In the genomic region with DNA sequence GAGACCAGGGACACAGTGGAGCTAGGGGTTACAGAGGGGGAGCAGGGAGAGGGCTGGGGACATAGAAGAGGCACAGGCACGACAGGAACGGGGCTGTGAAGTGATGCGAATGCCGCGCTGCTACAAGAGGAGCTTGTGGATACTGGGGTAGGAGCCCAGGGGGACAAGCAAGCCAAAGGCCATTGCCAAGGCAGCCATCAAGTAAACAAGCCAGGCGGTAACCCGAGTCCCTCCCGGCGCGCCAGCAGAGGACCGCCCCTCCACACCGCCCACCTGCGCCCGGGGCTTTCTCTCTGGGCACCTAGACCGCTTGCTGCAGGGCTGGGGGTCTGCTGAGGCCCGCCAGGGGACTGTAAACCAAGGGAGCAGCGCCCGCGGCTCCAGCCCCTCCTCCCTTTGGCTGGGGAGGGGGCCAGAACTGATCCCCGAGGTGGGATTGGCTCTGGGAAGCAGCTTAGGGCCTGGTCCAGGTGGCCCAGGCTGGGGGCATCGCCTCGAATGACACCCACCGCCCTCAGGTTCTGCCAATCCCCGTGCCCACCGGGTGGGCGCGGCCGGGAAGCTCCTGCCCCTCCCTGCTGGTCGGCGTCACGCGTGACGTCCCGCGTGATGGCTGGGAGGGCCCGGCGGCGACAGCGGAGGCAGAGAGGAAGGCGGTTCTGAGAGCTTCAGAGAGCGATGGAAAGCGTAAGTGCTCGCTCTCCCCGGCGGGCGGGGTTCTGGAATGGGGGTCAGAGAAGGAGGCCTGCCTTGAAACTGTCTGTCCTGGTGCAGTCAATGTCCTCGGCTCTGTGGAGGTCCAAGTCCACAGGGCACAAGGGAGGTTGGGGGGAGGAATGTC, we compare ENCODE assay signal across 8 cellular contexts. TPM values are rescaled to one million over a fixed set of nuclear protein-coding genes. Genes with fewer than 3 reads are reported as not detected.
A peak's percentile ranks its signal among the peaks of the same experiment; 100 is the strongest.
DNase-seq lines count a peak whose midpoint lies in the region; ATAC-seq, FAIRE-seq and TF ChIP-seq lines count a peak whose summit lies in the region.

No MANE protein-coding gene starts in this region.

- ATAC-seq in A549, result peak; percentile 52 to 55
- peak; percentile 41 for ATAC-seq in GM19463 (IDR thresholded peaks at IDR 0.05; ENCODE audit: unreplicated experiment)
- no peak for ATAC-seq in HG03097 (IDR thresholded peaks at IDR 0.05; ENCODE audit: low FRiP score, unreplicated experiment)

- TF ChIP-seq CTCF in A549 (IDR thresholded peaks at IDR 0.05) (no peak), liver (IDR thresholded peaks at IDR 0.05; ENCODE audit: low read depth, low read length, missing input control) (no peak)

- DNase-seq in A549 (ENCODE audit: low read depth in 1 of 2, low spot score in 1 of 2) (peak; percentile 54 to 65), NCI-H2171 treated with DMSO at 0.1 percent for 48 hours (lab: John Stamatoyannopoulos, UW) (peak; percentile 68)
- peak; percentile 73 to 77 for DNase-seq in activated CD4-positive, alpha-beta T cell treated with anti-CD3 and anti-CD28 coated beads, Interleukin-2, amount 50 U/mL, for 48 hours
- DNase-seq in stimulated activated CD4-positive, alpha-beta T cell treated with anti-CD3 and anti-CD28 coated beads, Interleukin-2, amount 100 ng/mL, for 24 hours, result peak; percentile 74 to 78

- TF ChIP-seq RAD21 in A549 (conservative IDR thresholded peaks at IDR 0.05 in 1 of 2, IDR thresholded peaks at IDR 0.05 in 1 of 2) (no peak), liver (IDR thresholded peaks at IDR 0.05) (no peak)

- TF ChIP-seq POLR2A in A549 (IDR thresholded peaks at IDR 0.05; ENCODE audit: low read length), result peak; percentile 29; the same call in 1 of the 2 replicates

- peaks cover 6% of the 10 kb centered on the region for H3K27me3 Mint-ChIP-seq in dendritic cell treated with granulocyte-macrophage colony-stimulating factor and Interleukin-4, amounts not matched to agents 40 ng/mL and 50 ng/mL, for 4 days

- peak overlapping the region; percentile 98 for H3K27ac Mint-ChIP-seq in dendritic cell treated with granulocyte-macrophage colony-stimulating factor and Interleukin-4, amounts not matched to agents 40 ng/mL and 50 ng/mL, for 4 days

- H3K9ac ChIP-seq in liver (ENCODE audit: low read depth in 1 of 2, low read length in 2 of 2), result peak overlapping the region; percentile 55 to 60

- intact Hi-C loops in dendritic cell treated with granulocyte-macrophage colony-stimulating factor and Interleukin-4, amounts not matched to agents 40 ng/mL and 50 ng/mL, for 4 days (cut with micrococcal nuclease), result loop anchor here (1.0 to 5.0 kb wide), 3 partner anchors 10 to 40 kb away; partner anchors contain the start of gene LZTS2

- H3K27ac ChIP-seq in A549 (peak overlapping the region; percentile 75 to 92), liver (ENCODE audit: low read depth in 1 of 2, low read length in 2 of 2) (peak overlapping the region; percentile 73 to 87)

- peak overlapping the region; percentile 77 for H3K4me3 ChIP-seq in A549
- H3K4me3 ChIP-seq in liver (ENCODE audit: low read depth in 1 of 3, low read length in 3 of 3), result peak overlapping the region; percentile 60 to 83 (median 67)

- 0% methylated on average over 7 of the region's 47 CpGs for WGBS in A549 (ENCODE audit: missing lambda C conversion rate)
- 5% methylated on average over 47 of the region's 47 CpGs for WGBS in liver

- peak overlapping the region; percentile 96 for H3K4me2 ChIP-seq in A549

- H3K4me3 Mint-ChIP-seq in dendritic cell treated with granulocyte-macrophage colony-stimulating factor and Interleukin-4, amounts not matched to agents 40 ng/mL and 50 ng/mL, for 4 days, result peak overlapping the region; percentile 93

- no peak for TF ChIP-seq EP300 in A549 (IDR thresholded peaks at IDR 0.05)

- H3K4me1 ChIP-seq in A549 (peaks cover 27% of the 10 kb centered on the region), liver (ENCODE audit: control insufficient read depth in 4 of 4, insufficient read depth in 4 of 4, low read length in 3 of 4) (peaks cover 4 to 24% (median 18%) of the 10 kb centered on the region in 4 donors)

- peaks cover 61% of the 10 kb centered on the region for H3K4me1 Mint-ChIP-seq in dendritic cell treated with granulocyte-macrophage colony-stimulating factor and Interleukin-4, amounts not matched to agents 40 ng/mL and 50 ng/mL, for 4 days (ENCODE audit: low read depth)

- POLR2A ChIA-PET in A549 (lab: Yijun Ruan, JAX), result interaction anchor here (0.6 to 2.3 kb wide), 6 partner anchors 11 to 772 kb away, joined by 3 to 18 read pairs (median 4); partner anchors contain the start of gene KAZALD1

- peaks cover 56% of the 10 kb centered on the region for H3K36me3 Mint-ChIP-seq in dendritic cell treated with granulocyte-macrophage colony-stimulating factor and Interleukin-4, amounts not matched to agents 40 ng/mL and 50 ng/mL, for 4 days (ENCODE audit: low read depth)

- H3K27me3 ChIP-seq in liver (ENCODE audit: control insufficient read depth in 4 of 4, insufficient read depth in 4 of 4, low read length in 3 of 4), result no peaks in the 10 kb centered on the region

- no peaks in the 10 kb centered on the region for H3K9me3 ChIP-seq in A549
- no peaks in the 10 kb centered on the region for H3K9me3 ChIP-seq in liver (ENCODE audit: control insufficient read depth in 4 of 4, low read length in 3 of 4)

- H3K36me3 ChIP-seq in liver (ENCODE audit: control insufficient read depth in 4 of 4, insufficient read depth in 3 of 4, low read depth in 1 of 4, low read length in 3 of 4), result peaks cover 0 to 8% (median 3%) of the 10 kb centered on the region in 4 donors

- H3K9me3 Mint-ChIP-seq in dendritic cell treated with granulocyte-macrophage colony-stimulating factor and Interleukin-4, amounts not matched to agents 40 ng/mL and 50 ng/mL, for 4 days, result no peaks in the 10 kb centered on the region

- CTCF ChIA-PET in A549 (lab: Yijun Ruan, JAX), result interaction anchor here (2.1 to 59.3 kb wide), 7 partner anchors 9 to 110 kb away, joined by 5 to 2364 read pairs (median 73); partner anchors contain the start of genes KAZALD1, LZTS2 and SEMA4G

- FAIRE-seq in A549 (lab: Jason Lieb, UNC), result no peak

TF ChIP-seq in A549, 52 proteins besides CTCF, POLR2A, EP300 and RAD21 (continues in another document):
- TF ChIP-seq TP53 (CRISPR knock-in tag; IDR thresholded peaks at IDR 0.05), result no peak
- peak; percentile 39; the same call in 1 of the 2 replicates for TF ChIP-seq MAX (IDR thresholded peaks at IDR 0.05)
- TF ChIP-seq EHMT2 (IDR thresholded peaks at IDR 0.05; ENCODE audit: low read depth), result no peak
- TF ChIP-seq FOXS1 (CRISPR knock-in tag; IDR thresholded peaks at IDR 0.05), result no peak

TF ChIP-seq in liver, 16 proteins besides CTCF, POLR2A, EP300 and RAD21 (continues in another document):
- TF ChIP-seq RXRA (IDR thresholded peaks at IDR 0.05) (no peak), HNF4A (conservative IDR thresholded peaks at IDR 0.05) (peak in 1 of 2 donors; percentile 28), MAX (IDR thresholded peaks at IDR 0.05) (no peak), YY1 (IDR thresholded peaks at IDR 0.05) (peak; percentile 22), HNF4G (IDR thresholded peaks at IDR 0.05) (no peak)

RNA-seq across cellular contexts. Expression of gene SFXN3, which starts 1.0 kb away (rescaled TPM):
- 33.7 and 42.1 TPM in 2 replicates for polyA plus RNA-seq in A549 (2011; rRNA removed)
- 32.4 and 40.0 TPM in 2 replicates for polyA plus RNA-seq in A549 (2012; cell fraction: cytosol; rRNA removed)
- polyA plus RNA-seq in A549 (2012; cell fraction: nucleus; rRNA removed), result 97.7 and 113 TPM in 2 replicates
- polyA plus RNA-seq in A549 (2017; fragmentation: RNase III; extraction: RNeasy Plus Mini Kit Qiagen cat#74134 plus additional on column Dnase treatment), result 26.3 to 27.6 TPM (median 26.4 TPM) in 3 replicates
- polyA minus RNA-seq in A549 (2011; rRNA and poly(A)+ RNA removed), result 57.2 and 59.7 TPM in 2 replicates
- 10 to 100 TPM in 1 of 2 donors, 1 to 10 TPM in 1; 8.9 to 11.1 TPM for total RNA-seq in liver
- 1 to 10 TPM; 1.7 to 3.8 TPM for polyA plus RNA-seq in liver

RNA-seq across cellular contexts. Expression of gene PDZD7, which starts 1.1 kb away (rescaled TPM):
- polyA plus RNA-seq in A549 (2011; rRNA removed) (0.20 and 0.21 TPM in 2 replicates), A549 (2017; fragmentation: RNase III; extraction: RNeasy Plus Mini Kit Qiagen cat#74134 plus additional on column Dnase treatment) (0.56 to 0.79 TPM (median 0.63 TPM) in 3 replicates), liver (under 1 TPM; 0.06 to 0.07 TPM)
- polyA plus RNA-seq in A549 (2012; cell fraction: cytosol; rRNA removed), result 0.94 and 1.1 TPM in 2 replicates
- 2.1 and 2.3 TPM in 2 replicates for polyA plus RNA-seq in A549 (2012; cell fraction: nucleus; rRNA removed)
- 0.25 and 0.44 TPM in 2 replicates for polyA minus RNA-seq in A549 (2011; rRNA and poly(A)+ RNA removed)
- total RNA-seq in liver, result under 1 TPM in 1 of 2 donors, not detected in 1; 0.09 TPM

RNA-seq across cellular contexts. Expression of gene KAZALD1, which starts 29.8 kb away (rescaled TPM):
- polyA plus RNA-seq in A549 (2011; rRNA removed), result 4.5 and 5.1 TPM in 2 replicates
- polyA plus RNA-seq in A549 (2012; cell fraction: cytosol; rRNA removed), result 3.5 and 4.4 TPM in 2 replicates
- 5.7 and 6.1 TPM in 2 replicates for polyA plus RNA-seq in A549 (2012; cell fraction: nucleus; rRNA removed)
- 2.5 to 4.3 TPM (median 2.9 TPM) in 3 replicates for polyA plus RNA-seq in A549 (2017; fragmentation: RNase III; extraction: RNeasy Plus Mini Kit Qiagen cat#74134 plus additional on column Dnase treatment)
- polyA minus RNA-seq in A549 (2011; rRNA and poly(A)+ RNA removed), result 5.8 and 7.3 TPM in 2 replicates
- 1 to 10 TPM in 1 of 2 donors, under 1 TPM in 1; 0.92 to 1.2 TPM for total RNA-seq in liver
- polyA plus RNA-seq in liver, result under 1 TPM; 0.21 to 0.50 TPM

RNA-seq across cellular contexts. Expression of gene LZTS2, which starts 32.4 kb away (rescaled TPM):
- polyA plus RNA-seq in A549 (2011; rRNA removed) (13.8 and 15.7 TPM in 2 replicates), A549 (2017; fragmentation: RNase III; extraction: RNeasy Plus Mini Kit Qiagen cat#74134 plus additional on column Dnase treatment) (23.8 to 35.5 TPM (median 34.0 TPM) in 3 replicates), liver (1 to 10 TPM; 2.1 to 9.2 TPM)
- 24.1 and 41.0 TPM in 2 replicates for polyA plus RNA-seq in A549 (2012; cell fraction: cytosol; rRNA removed)
- polyA plus RNA-seq in A549 (2012; cell fraction: nucleus; rRNA removed), result 98.0 and 113 TPM in 2 replicates
- 17.2 and 17.9 TPM in 2 replicates for polyA minus RNA-seq in A549 (2011; rRNA and poly(A)+ RNA removed)
- total RNA-seq in liver, result 10 to 100 TPM in 1 of 2 donors, 1 to 10 TPM in 1; 9.9 to 10.3 TPM

RNA-seq across cellular contexts. Expression of gene TWNK, which starts 44.7 kb away (rescaled TPM):
- polyA plus RNA-seq in A549 (2011; rRNA removed), result 21.1 and 26.7 TPM in 2 replicates
- polyA plus RNA-seq in A549 (2012; cell fraction: cytosol; rRNA removed), result 19.5 and 21.8 TPM in 2 replicates
- 16.0 and 20.8 TPM in 2 replicates for polyA plus RNA-seq in A549 (2012; cell fraction: nucleus; rRNA removed)
- polyA plus RNA-seq in A549 (2017; fragmentation: RNase III; extraction: RNeasy Plus Mini Kit Qiagen cat#74134 plus additional on column Dnase treatment), result 34.7 to 36.0 TPM (median 35.9 TPM) in 3 replicates
- polyA minus RNA-seq in A549 (2011; rRNA and poly(A)+ RNA removed), result 21.0 and 21.4 TPM in 2 replicates
- 1 to 10 TPM; 4.1 to 4.8 TPM for total RNA-seq in liver
- 1 to 10 TPM; 1.6 to 6.2 TPM for polyA plus RNA-seq in liver

Comparison
In these comparisons a context has a peak if more than half of its experiments do, and no peak if none do; other contexts are left out.
1. RNA of gene SFXN3, which starts 1.0 kb away (polyA plus RNA-seq): 26.3 to 113 TPM in A549; 1.7 to 3.8 TPM in liver; every median in the first group is over 4 times any median in the second.
2. Peak in every context shown above with its lines, with median percentiles within 50 percentile points of each other: DNase-seq.